ENCODE assay signal across 17 cellular contexts in genomic region chr1:10257851-10258250, GRCh38. TPM values are rescaled to one million over a fixed set of nuclear protein-coding genes. Genes with fewer than 3 reads are reported as not detected.
DNase-seq lines count a peak whose midpoint lies in the region; ATAC-seq, FAIRE-seq and TF ChIP-seq lines count a peak whose summit lies in the region.
"Had no signal": no experiment of that assay in that cellular context is flagged by ENCODE, and none has a peak within 500 bp of the region (broad histone marks: within the 10 kb centered on the region; RNA-seq: fewer than 3 reads in every experiment).

No MANE protein-coding gene starts in this region.

- H3K27ac ChIP-seq in HepG2 (ENCODE audit: extremely low read length, insufficient read depth, low read length), result no peak overlapping the region
- peak overlapping the region; percentile 4 for H3K27ac ChIP-seq in subcutaneous abdominal adipose tissue (ENCODE audit: low read depth, low read length)
- no peak overlapping the region for H3K27ac ChIP-seq in brain microvascular endothelial cell

- TF ChIP-seq RAD21 in HepG2 (CRISPR knock-in tag; IDR thresholded peaks at IDR 0.05), result no peak

- TF ChIP-seq CTCF in choroid plexus epithelial cell (conservative IDR thresholded peaks at IDR 0.05; ENCODE audit: low read depth, low read length) (no peak), HepG2 (CRISPR knock-in tag; IDR thresholded peaks at IDR 0.05) (no peak), brain microvascular endothelial cell (IDR thresholded peaks at IDR 0.05; ENCODE audit: low read depth, low read length, missing control alignments) (no peak)

- FAIRE-seq in HepG2 (lab: Jason Lieb, UNC), result no peak

- no peak overlapping the region for H2AFZ ChIP-seq in HepG2 (ENCODE audit: low read length)
- H2AFZ ChIP-seq: GM23338 had no signal

- DNase-seq in LoVo (ENCODE audit: low spot score) (peak; percentile 15), choroid plexus epithelial cell (ENCODE audit: low read depth) (peak; percentile 69), HepG2 (ENCODE audit: low spot score) (peak; percentile 14), brain microvascular endothelial cell (no peak), SKM-1 (lab: John Stamatoyannopoulos, UW; ENCODE audit: unreplicated experiment) (no peak)
- DNase-seq in activated CD4-positive, alpha-beta T cell treated with anti-CD3 and anti-CD28 coated beads, Interleukin-2, amount 50 U/mL, for 48 hours, result no peak
- DNase-seq: activated B cell treated with CpG ODN at 0.5 μM for 24 hours; anterior cingulate cortex; CD4-positive, CD25-positive, alpha-beta regulatory T cell; MM.1S; NCI-H2081; stimulated activated CD4-positive, alpha-beta T cell treated with anti-CD3 and anti-CD28 coated beads, Interleukin-2, amount 100 ng/mL, for 48 hours; stimulated activated CD8-positive, alpha-beta memory T cell treated with anti-CD3 and anti-CD28 coated beads, Interleukin-4, amount 100 ng/mL, for 48 hours; T-cell had no signal

- no peak for TF ChIP-seq EP300 in HepG2 (IDR thresholded peaks at IDR 0.05; ENCODE audit: low read depth in 2 of 2, low read length in 2 of 2)
- TF ChIP-seq EP300 in HepG2 (CRISPR knock-in tag; IDR thresholded peaks at IDR 0.05; ENCODE audit: borderline replicate concordance), result no peak

- no peak overlapping the region for H3K9ac ChIP-seq in HepG2 (ENCODE audit: insufficient read depth, low read depth, low read length)
- no peak overlapping the region for H3K9ac ChIP-seq in subcutaneous abdominal adipose tissue (ENCODE audit: low read length in 5 of 5)

- TF ChIP-seq POLR2A in HepG2 (IDR thresholded peaks at IDR 0.05; ENCODE audit: insufficient read depth in 1 of 2, low read depth in 2 of 2, low read length in 2 of 2), result no peak

- H3K9me3 ChIP-seq in HepG2 (ENCODE audit: low read length) (no peaks in the 10 kb centered on the region), subcutaneous abdominal adipose tissue (ENCODE audit: control insufficient read depth in 5 of 5, low read length in 5 of 5) (no peaks in the 10 kb centered on the region)

- H3K79me2 ChIP-seq in HepG2 (ENCODE audit: insufficient read depth, low read length), result peaks cover 19% of the 10 kb centered on the region

- CTCF ChIA-PET in HepG2 (lab: Yijun Ruan, JAX; ENCODE audit: low intra/inter-chr PET ratio, low total read pairs), result no interaction called here

- WGBS in HepG2 (ENCODE audit: low lambda C conversion rate), result 80% methylated on average over 4 of the region's 4 CpGs

- POLR2A ChIA-PET in HepG2 (lab: Yijun Ruan, JAX), result no interaction called here

- no TSS peak for BruUV-seq in HepG2 (replicated peaks; lab: Mats Ljungman, UMichigan)

- no peak overlapping the region for H3K4me2 ChIP-seq in HepG2 (ENCODE audit: low read depth, low read length)
- H3K4me2 ChIP-seq: GM23338 had no signal

- intact Hi-C loops in HepG2 (cut with micrococcal nuclease; ENCODE audit: unreplicated experiment), result no loop called here

- H3K27me3 ChIP-seq in HepG2 (ENCODE audit: control insufficient read depth in 1 of 2, insufficient read depth in 2 of 2, low read length in 2 of 2), result no peaks in the 10 kb centered on the region
- H3K27me3 ChIP-seq in subcutaneous abdominal adipose tissue (ENCODE audit: control insufficient read depth in 5 of 5, insufficient read depth in 4 of 5, low read length in 5 of 5), result no peaks in the 10 kb centered on the region
- H3K27me3 ChIP-seq in brain microvascular endothelial cell (replicated peaks), result no peaks in the 10 kb centered on the region

- H3K4me3 ChIP-seq in choroid plexus epithelial cell (ENCODE audit: low read depth, low read length) (no peak overlapping the region), HepG2 (replicated peaks in 1 of 3; ENCODE audit: insufficient read depth in 1 of 3, low read depth in 2 of 3, low read length in 3 of 3) (no peak overlapping the region), subcutaneous abdominal adipose tissue (ENCODE audit: low read depth in 1 of 5, low read length in 5 of 5) (no peak overlapping the region), brain microvascular endothelial cell (ENCODE audit: low read depth, low read length) (no peak overlapping the region)
- H3K4me3 ChIP-seq: GM23338 had no signal

- peaks cover 10% of the 10 kb centered on the region for H4K20me1 ChIP-seq in HepG2 (ENCODE audit: insufficient read depth, low read length)

- in situ Hi-C loops in HepG2 (cut with HindIII; ENCODE audit: extremely low pct_ligation_motif_present, low pct_unique_long_range_greater_than_20kb) (no loop called here), brain microvascular endothelial cell (cut with HindIII; ENCODE audit: low pct_ligation_motif_present, low sequenced_read_pairs) (no loop called here)

- ATAC-seq in HepG2, result no peak
- ATAC-seq: GM23338, sciatic nerve, T-cell had no signal

- H3K36me3 ChIP-seq in HepG2 (replicated peaks in 1 of 2; ENCODE audit: control insufficient read depth in 1 of 2, insufficient read depth in 2 of 2, low read length in 2 of 2), result peaks cover 7 to 32% of the 10 kb centered on the region in 2 experiments
- H3K36me3 ChIP-seq in subcutaneous abdominal adipose tissue (ENCODE audit: control insufficient read depth in 5 of 5, insufficient read depth in 5 of 5, low read length in 5 of 5), result peaks cover 14 to 36% (median 18%) of the 10 kb centered on the region in 5 donors
- H3K36me3 ChIP-seq in brain microvascular endothelial cell (replicated peaks), result peaks cover 10% of the 10 kb centered on the region

- H3K4me1 ChIP-seq in HepG2 (ENCODE audit: insufficient read depth, low read length) (peaks cover 15% of the 10 kb centered on the region), subcutaneous abdominal adipose tissue (ENCODE audit: control insufficient read depth in 5 of 5, insufficient read depth in 5 of 5, low read length in 5 of 5) (peaks cover under 1 to 29% (median 21%) of the 10 kb centered on the region in 5 donors)

TF ChIP-seq in HepG2, 621 proteins besides CTCF, POLR2A, EP300 and RAD21 (continues in another document):
- TF ChIP-seq ELF4 (CRISPR knock-in tag; IDR thresholded peaks at IDR 0.05; ENCODE audit: borderline replicate concordance), result no peak
- TF ChIP-seq KDM6A (CRISPR knock-in tag; IDR thresholded peaks at IDR 0.05; ENCODE audit: low read depth), result no peak
- no peak for TF ChIP-seq ZNF558 (CRISPR knock-in tag; IDR thresholded peaks at IDR 0.05; ENCODE audit: borderline replicate concordance)
- 0 out of 2 replicates have a peak, but pooled peaks have one; percentile 17 for TF ChIP-seq HMG20A (CRISPR knock-in tag; IDR thresholded peaks at IDR 0.05; ENCODE audit: borderline replicate concordance)
- TF ChIP-seq LRRFIP1 (CRISPR knock-in tag; conservative IDR thresholded peaks at IDR 0.05), result no peak
- TF ChIP-seq SRF (IDR thresholded peaks at IDR 0.05; ENCODE audit: low read depth, low read length), result no peak

RNA-seq across cellular contexts. Expression of gene KIF1B, which starts 47.5 kb away (rescaled TPM):
- total RNA-seq in HepG2 (2016; rRNA removed; fragmentation: Illumina TruSeq; extraction: Trizol), result 26.7 and 43.6 TPM in 2 replicates
- total RNA-seq in HepG2 (2016; cell fraction: cytosol; rRNA removed; fragmentation: Illumina TruSeq; extraction: Trizol; ENCODE audit: low read depth), result 5.1 and 5.3 TPM in 2 replicates
- 25.5 and 40.1 TPM in 2 replicates for total RNA-seq in HepG2 (2016; cell fraction: insoluble cytoplasmic fraction; rRNA removed; fragmentation: Illumina TruSeq; extraction: Trizol)
- 11.3 and 11.4 TPM in 2 replicates for total RNA-seq in HepG2 (2016; cell fraction: membrane; rRNA removed; fragmentation: Illumina TruSeq; extraction: Trizol)
- 35.4 and 42.7 TPM in 2 replicates for total RNA-seq in HepG2 (2016; cell fraction: nucleus; rRNA removed; fragmentation: Illumina TruSeq; extraction: Trizol)
- 27.0 and 32.5 TPM in 2 replicates for polyA plus RNA-seq in HepG2 (2011; rRNA removed)
- 18.2 and 23.8 TPM in 2 replicates for polyA plus RNA-seq in HepG2 (2011; cell fraction: cytosol; rRNA removed)
- 22.1 and 26.2 TPM in 2 replicates for polyA plus RNA-seq in HepG2 (2011; cell fraction: nucleus; rRNA removed)
- 21.2 and 27.8 TPM in 2 replicates for polyA plus RNA-seq in HepG2 (2012)
- polyA plus RNA-seq in HepG2 (2016; cell fraction: cytosol; fragmentation: Illumina TruSeq; extraction: Trizol; ENCODE audit: low read depth), result 0.59 and 0.67 TPM in 2 replicates
- 23.0 and 24.6 TPM in 2 replicates for polyA plus RNA-seq in HepG2 (2016; cell fraction: insoluble cytoplasmic fraction; fragmentation: Illumina TruSeq; extraction: Trizol; ENCODE audit: low read depth)
- 1.5 and 1.9 TPM in 2 replicates for polyA plus RNA-seq in HepG2 (2016; cell fraction: membrane; fragmentation: Illumina TruSeq; extraction: Trizol; ENCODE audit: low read depth)
- polyA plus RNA-seq in HepG2 (2016; cell fraction: nucleus; fragmentation: Illumina TruSeq; extraction: Trizol; ENCODE audit: insufficient read depth, low read depth), result 22.3 and 23.8 TPM in 2 replicates
- polyA minus RNA-seq in HepG2 (2011; rRNA and poly(A)+ RNA removed; ENCODE audit: low replicate concordance), result 24.7 and 78.1 TPM in 2 replicates
- polyA minus RNA-seq in HepG2 (2011; cell fraction: cytosol; rRNA and poly(A)+ RNA removed), result 37.6 and 42.0 TPM in 2 replicates
- 62.1 and 75.5 TPM in 2 replicates for polyA minus RNA-seq in HepG2 (2011; cell fraction: nucleus; rRNA and poly(A)+ RNA removed)

Comparison
In these comparisons a context has a peak if more than half of its experiments do, and no peak if none do; other contexts are left out.
1. DNase-seq: peak in LoVo (single experiment), choroid plexus epithelial cell (single experiment) and HepG2 (single experiment); none in brain microvascular endothelial cell (single experiment), activated CD4-positive, alpha-beta T cell treated with anti-CD3 and anti-CD28 coated beads, Interleukin-2, amount 50 U/mL, for 48 hours (0 of 2) and SKM-1 (single experiment).